In the genomic region with DNA sequence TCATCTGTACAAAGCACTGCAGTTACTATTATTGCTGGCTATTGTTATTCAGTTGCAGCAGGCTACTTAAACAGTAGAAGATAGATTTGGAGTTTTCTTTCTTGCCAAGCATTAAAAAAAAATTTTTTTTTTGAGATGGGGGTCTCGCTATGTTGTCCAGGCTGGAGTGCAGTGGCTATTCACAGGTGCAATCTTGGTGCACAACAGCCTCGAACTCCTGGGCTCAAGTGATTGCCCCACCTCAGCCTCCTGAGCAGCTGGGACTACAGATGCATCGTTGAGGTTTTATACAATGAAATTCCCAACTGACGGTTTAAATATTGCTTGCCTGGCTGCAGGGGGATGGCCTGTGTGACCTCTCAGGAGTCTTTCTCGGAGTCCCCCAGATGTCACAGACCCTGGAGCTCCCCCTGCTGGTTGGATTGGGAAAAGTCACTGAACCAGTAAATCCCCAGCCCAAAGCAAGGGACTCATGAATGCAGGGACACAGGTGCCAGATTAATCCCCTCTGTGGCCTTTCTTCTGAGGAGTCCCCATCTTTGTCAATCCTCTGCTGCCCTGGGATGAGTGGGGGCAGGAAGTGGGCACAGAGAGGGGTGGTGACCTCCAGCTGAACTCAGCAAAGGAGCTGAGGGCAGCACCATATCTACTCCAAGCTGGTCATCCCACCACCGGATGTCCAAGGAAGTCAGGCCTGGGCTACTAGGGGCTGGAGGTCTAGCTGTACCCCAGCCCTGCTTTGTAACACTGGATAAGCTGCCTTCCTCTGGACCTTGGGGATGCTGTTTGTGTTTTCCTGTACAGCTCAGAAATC, we compare ENCODE assay signal across 8 cellular contexts.
DNase-seq lines count a peak whose midpoint lies in the region; ATAC-seq, FAIRE-seq and TF ChIP-seq lines count a peak whose summit lies in the region.

No MANE protein-coding gene starts in this region.

- no peaks in the 10 kb centered on the region for H3K4me1 Mint-ChIP-seq in activated T-helper 17 cell treated with anti-CD3 and anti-CD28 coated beads, Interleukin-2, amount 50 U/mL, for 72 hours

- no peak overlapping the region for H3K27ac ChIP-seq in Peyer's patch
- no peak overlapping the region for H3K27ac ChIP-seq in neutrophil

- no peak overlapping the region for H3K27ac Mint-ChIP-seq in activated T-helper 17 cell treated with anti-CD3 and anti-CD28 coated beads, Interleukin-2, amount 50 U/mL, for 72 hours

- DNase-seq in AG20443 (ENCODE audit: low spot score) (peak; percentile 81), H54 (ENCODE audit: insufficient read length, low spot score) (peak; percentile 76), Peyer's patch (peak; percentile 64 to 92 (median 76)), foreskin fibroblast (peak; percentile 19 to 68), superior temporal gyrus (ENCODE audit: extremely low spot score) (peak; percentile 91), SHP77 (lab: John Stamatoyannopoulos, UW) (no peak)

- peak; percentile 73 for ATAC-seq in activated T-helper 17 cell treated with anti-CD3 and anti-CD28 coated beads, Interleukin-2, amount 50 U/mL, for 72 hours (replicated peaks)

- no peak for TF ChIP-seq POLR2A in H54 (IDR thresholded peaks at IDR 0.05; ENCODE audit: low read depth, low read length)
- no peak for TF ChIP-seq POLR2A in Peyer's patch (IDR thresholded peaks at IDR 0.05)

- no peak for FAIRE-seq in H54 (lab: Jason Lieb, UNC)

- H3K9me3 ChIP-seq in Peyer's patch: no peaks in the 10 kb centered on the region
- no peaks in the 10 kb centered on the region for H3K9me3 ChIP-seq in neutrophil

- no peak overlapping the region for H3K4me3 Mint-ChIP-seq in activated T-helper 17 cell treated with anti-CD3 and anti-CD28 coated beads, Interleukin-2, amount 50 U/mL, for 72 hours

- TF ChIP-seq CTCF in Peyer's patch (IDR thresholded peaks at IDR 0.05) (peak; percentile 71 to 82 (median 78)), foreskin fibroblast (IDR thresholded peaks at IDR 0.05; ENCODE audit: low read depth, low read length) (peak; percentile 75), neutrophil (IDR thresholded peaks at IDR 0.05) (peak; percentile 76)

- no peaks in the 10 kb centered on the region for H3K9me3 Mint-ChIP-seq in activated T-helper 17 cell treated with anti-CD3 and anti-CD28 coated beads, Interleukin-2, amount 50 U/mL, for 72 hours

- no peaks in the 10 kb centered on the region for H3K27me3 Mint-ChIP-seq in activated T-helper 17 cell treated with anti-CD3 and anti-CD28 coated beads, Interleukin-2, amount 50 U/mL, for 72 hours

- no peak overlapping the region for H3K4me3 ChIP-seq in Peyer's patch
- H3K4me3 ChIP-seq in foreskin fibroblast (ENCODE audit: low read depth in 1 of 2, low read length in 2 of 2): no peak overlapping the region
- H3K4me3 ChIP-seq in neutrophil (ENCODE audit: low read depth in 1 of 2, low read length in 1 of 2): no peak overlapping the region

- H3K36me3 ChIP-seq in Peyer's patch (no peaks in the 10 kb centered on the region), neutrophil (no peaks in the 10 kb centered on the region)

- H3K27me3 ChIP-seq in Peyer's patch (no peaks in the 10 kb centered on the region), neutrophil (no peaks in the 10 kb centered on the region)

- H3K4me1 ChIP-seq in Peyer's patch (no peaks in the 10 kb centered on the region), neutrophil (ENCODE audit: control insufficient read depth in 1 of 2, insufficient read depth in 1 of 2, low read depth in 1 of 2, low read length in 1 of 2) (no peaks in the 10 kb centered on the region)

- no peaks in the 10 kb centered on the region for H3K36me3 Mint-ChIP-seq in activated T-helper 17 cell treated with anti-CD3 and anti-CD28 coated beads, Interleukin-2, amount 50 U/mL, for 72 hours (ENCODE audit: low read depth)

Comparison
In these comparisons a context has a peak if more than half of its experiments do, and no peak if none do; other contexts are left out.
1. DNase-seq: peak in AG20443 (single experiment), H54 (single experiment), Peyer's patch (3 of 3), foreskin fibroblast (2 of 2) and superior temporal gyrus (single experiment); none in SHP77 (0 of 2).
2. Peak in every context shown above with its lines, with median percentiles within 50 percentile points of each other: CTCF ChIP-seq.